Comparison of ENCODE assay signal across 1 cellular context in genomic region chr19:38362076-38362945, GRCh38.
A peak's percentile ranks its signal among the peaks of the same experiment; 100 is the strongest.
TF ChIP-seq lines count a peak whose summit lies in the region.

No MANE protein-coding gene starts in this region.

TF ChIP-seq in HEK293, 187 proteins besides CTCF, POLR2A, EP300 and RAD21 (continued from another document and continues in another):
- TF ChIP-seq PRDM2 (tag by site-specific recombination; IDR thresholded peaks at IDR 0.05; ENCODE audit: borderline replicate concordance) (no peak), MZF1 (tag by site-specific recombination; IDR thresholded peaks at IDR 0.05; ENCODE audit: borderline replicate concordance) (no peak), ZNF513 (tag by site-specific recombination; IDR thresholded peaks at IDR 0.05) (no peak), ZNF549 (tag by site-specific recombination; IDR thresholded peaks at IDR 0.05) (no peak), ZSCAN16 (tag by site-specific recombination; IDR thresholded peaks at IDR 0.05) (no peak), ZNF621 (tag by site-specific recombination; IDR thresholded peaks at IDR 0.05) (no peak), ZBTB1 (tag by site-specific recombination; IDR thresholded peaks at IDR 0.05) (no peak), ZNF830 (tag by site-specific recombination; IDR thresholded peaks at IDR 0.05; ENCODE audit: low read depth) (no peak), ZNF280D (tag by site-specific recombination; IDR thresholded peaks at IDR 0.05) (peak; percentile 81; the same call in 1 of the 2 replicates), ZNF785 (tag by site-specific recombination; IDR thresholded peaks at IDR 0.05) (no peak), ZBTB6 (tag by site-specific recombination; IDR thresholded peaks at IDR 0.05) (no peak), HOXA7 (CRISPR knock-in tag; IDR thresholded peaks at IDR 0.05; ENCODE audit: borderline replicate concordance) (no peak), ZNF140 (tag by site-specific recombination; IDR thresholded peaks at IDR 0.05) (no peak), ZNF449 (tag by site-specific recombination; IDR thresholded peaks at IDR 0.05) (no peak), ZNF416 (tag by site-specific recombination; IDR thresholded peaks at IDR 0.05) (no peak), ZNF623 (tag by site-specific recombination; IDR thresholded peaks at IDR 0.05) (no peak), ZNF398 (tag by site-specific recombination; IDR thresholded peaks at IDR 0.05) (no peak), ZNF596 (tag by site-specific recombination; IDR thresholded peaks at IDR 0.05) (no peak), ZSCAN5A (tag by site-specific recombination; IDR thresholded peaks at IDR 0.05) (0 out of 2 replicates have a peak, but pooled peaks have one; percentile 44), PRDM1 (tag by site-specific recombination; IDR thresholded peaks at IDR 0.05) (no peak), KLF16 (tag by site-specific recombination; IDR thresholded peaks at IDR 0.05) (peak; percentile 94), ZNF211 (tag by site-specific recombination; IDR thresholded peaks at IDR 0.05; ENCODE audit: low read depth) (no peak), HOXD13 (CRISPR knock-in tag; IDR thresholded peaks at IDR 0.05; ENCODE audit: borderline replicate concordance) (no peak), ZNF24 (tag by site-specific recombination; IDR thresholded peaks at IDR 0.05) (peak; percentile 75), INSM2 (tag by site-specific recombination; IDR thresholded peaks at IDR 0.05) (no peak), GLIS1 (tag by site-specific recombination; IDR thresholded peaks at IDR 0.05) (peak; percentile 93), SP2 (tag by site-specific recombination; IDR thresholded peaks at IDR 0.05) (peak; percentile 83), ZNF521 (tag by site-specific recombination; IDR thresholded peaks at IDR 0.05) (no peak), ZNF48 (tag by site-specific recombination; IDR thresholded peaks at IDR 0.05) (no peak), ZFP69B (tag by site-specific recombination; IDR thresholded peaks at IDR 0.05) (peak; percentile 75), BCL11B (tag by site-specific recombination; IDR thresholded peaks at IDR 0.05; ENCODE audit: low read depth) (no peak; the same call in 1 of the 2 replicates), ZNF10 (tag by site-specific recombination; IDR thresholded peaks at IDR 0.05) (peak; percentile 50; the same call in 1 of the 2 replicates), GFI1B (tag by site-specific recombination; IDR thresholded peaks at IDR 0.05) (no peak; the same call in 1 of the 2 replicates), ZNF324 (tag by site-specific recombination; IDR thresholded peaks at IDR 0.05) (peak; percentile 30; the same call in 1 of the 2 replicates), ZNF138 (tag by site-specific recombination; IDR thresholded peaks at IDR 0.05; ENCODE audit: borderline replicate concordance) (no peak), ZNF169 (tag by site-specific recombination; IDR thresholded peaks at IDR 0.05) (no peak), ZBTB11 (tag by site-specific recombination; conservative IDR thresholded peaks at IDR 0.05; ENCODE audit: low read depth) (peak; percentile 89)
